28 cellular contexts compared by ENCODE assay signal in the genomic region with DNA sequence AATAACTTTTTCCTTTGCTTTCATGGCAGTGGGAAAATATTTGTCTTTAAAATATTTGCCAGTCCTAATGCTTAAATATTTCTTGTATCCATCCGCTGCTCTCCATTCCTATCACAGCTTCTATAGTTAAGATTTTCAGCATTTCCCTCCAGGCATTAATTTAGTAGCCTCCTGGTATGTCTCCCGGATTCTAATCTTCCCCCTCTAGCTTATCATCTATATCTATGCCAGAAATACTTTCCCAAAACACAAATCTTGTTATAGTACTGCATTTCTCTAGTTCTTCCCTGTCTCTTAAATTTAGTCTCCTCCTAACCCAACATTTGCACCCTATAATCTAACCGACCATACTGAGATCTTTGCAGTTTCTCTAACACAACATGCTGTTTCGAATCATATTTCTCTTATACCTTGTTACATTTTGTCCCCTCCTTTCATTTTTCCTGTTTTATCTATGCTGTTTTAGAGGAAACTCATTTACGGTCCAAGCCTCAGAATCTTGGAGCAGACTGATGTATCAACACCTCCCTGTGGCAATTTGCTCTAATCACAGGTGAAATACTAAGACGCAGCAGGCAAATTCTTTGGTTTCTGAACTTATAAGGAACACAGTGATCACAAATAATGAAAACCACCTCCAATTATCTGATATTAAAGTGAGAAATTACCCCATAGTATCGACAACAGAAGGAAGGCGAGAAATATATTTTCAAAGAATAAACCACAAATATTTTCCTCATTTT. TPM values are rescaled to one million over a fixed set of nuclear protein-coding genes. Genes with fewer than 3 reads are reported as not detected.
"Had no signal": no experiment of that assay in that cellular context is flagged by ENCODE, and none has a peak within 500 bp of the region (broad histone marks: within the 10 kb centered on the region; RNA-seq: fewer than 3 reads in every experiment).

No MANE protein-coding gene starts in this region.

- H3K9me3 ChIP-seq: Peyer's patch, SJCRH30 had no signal

- H3K27ac ChIP-seq: brain microvascular endothelial cell, cardiac muscle cell, Peyer's patch, RWPE1, SJCRH30 had no signal

- H3K27ac Mint-ChIP-seq: activated CD4-positive, alpha-beta memory T cell treated with anti-CD3 and anti-CD28 coated beads, Interleukin-2, amount 10 ng/mL, durations not matched to agents 7 days and 5 days; activated CD4-positive, alpha-beta T cell treated with anti-CD3 and anti-CD28 coated beads for 36 hours; activated naive CD4-positive, alpha-beta T cell treated with anti-CD3 and anti-CD28 coated beads, Interleukin-2, amount 10 ng/mL, durations not matched to agents 7 days and 5 days; activated naive CD8-positive, alpha-beta T cell treated with anti-CD3 and anti-CD28 coated beads for 36 hours; activated T-helper 17 cell treated with anti-CD3 and anti-CD28 coated beads, Interleukin-2, amount 50 U/mL, for 72 hours; T-cell had no signal

- H3K27me3 Mint-ChIP-seq: activated CD4-positive, alpha-beta memory T cell treated with anti-CD3 and anti-CD28 coated beads, Interleukin-2, amount 10 ng/mL, durations not matched to agents 7 days and 5 days; activated CD4-positive, alpha-beta T cell treated with anti-CD3 and anti-CD28 coated beads for 36 hours; activated naive CD4-positive, alpha-beta T cell treated with anti-CD3 and anti-CD28 coated beads, Interleukin-2, amount 10 ng/mL, durations not matched to agents 7 days and 5 days; activated naive CD8-positive, alpha-beta T cell treated with anti-CD3 and anti-CD28 coated beads for 36 hours; activated T-helper 17 cell treated with anti-CD3 and anti-CD28 coated beads, Interleukin-2, amount 50 U/mL, for 72 hours; T-cell had no signal

- H3K4me1 Mint-ChIP-seq: activated CD4-positive, alpha-beta memory T cell treated with anti-CD3 and anti-CD28 coated beads, Interleukin-2, amount 10 ng/mL, durations not matched to agents 7 days and 5 days; activated CD4-positive, alpha-beta T cell treated with anti-CD3 and anti-CD28 coated beads for 36 hours; activated naive CD4-positive, alpha-beta T cell treated with anti-CD3 and anti-CD28 coated beads, Interleukin-2, amount 10 ng/mL, durations not matched to agents 7 days and 5 days; activated naive CD8-positive, alpha-beta T cell treated with anti-CD3 and anti-CD28 coated beads for 36 hours; activated T-helper 17 cell treated with anti-CD3 and anti-CD28 coated beads, Interleukin-2, amount 50 U/mL, for 72 hours; T-cell had no signal

- H3K36me3 Mint-ChIP-seq: activated naive CD4-positive, alpha-beta T cell treated with anti-CD3 and anti-CD28 coated beads, Interleukin-2, amount 10 ng/mL, durations not matched to agents 7 days and 5 days; activated naive CD8-positive, alpha-beta T cell treated with anti-CD3 and anti-CD28 coated beads for 36 hours; T-cell had no signal

- H3K4me3 Mint-ChIP-seq: activated CD4-positive, alpha-beta memory T cell treated with anti-CD3 and anti-CD28 coated beads, Interleukin-2, amount 10 ng/mL, durations not matched to agents 7 days and 5 days; activated CD4-positive, alpha-beta T cell treated with anti-CD3 and anti-CD28 coated beads for 36 hours; activated naive CD4-positive, alpha-beta T cell treated with anti-CD3 and anti-CD28 coated beads, Interleukin-2, amount 10 ng/mL, durations not matched to agents 7 days and 5 days; activated naive CD8-positive, alpha-beta T cell treated with anti-CD3 and anti-CD28 coated beads for 36 hours; activated T-helper 17 cell treated with anti-CD3 and anti-CD28 coated beads, Interleukin-2, amount 50 U/mL, for 72 hours; T-cell had no signal

- DNase-seq: activated CD4-positive, alpha-beta memory T cell treated with anti-CD3 and anti-CD28 coated beads, Interleukin-2, amount 10 ng/mL, durations not matched to agents 7 days and 5 days; activated CD4-positive, alpha-beta T cell treated with anti-CD3 and anti-CD28 coated beads for 36 hours; activated CD4-positive, alpha-beta T cell treated with anti-CD3 and anti-CD28 coated beads, Interleukin-2, amount 50 U/mL, for 1 hour; activated gamma-delta T cell; activated naive CD4-positive, alpha-beta T cell treated with anti-CD3 and anti-CD28 coated beads, Interleukin-2, amount 10 ng/mL, durations not matched to agents 7 days and 5 days; activated naive CD8-positive, alpha-beta T cell treated with anti-CD3 and anti-CD28 coated beads for 36 hours; activated T-cell treated with anti-CD3 and anti-CD28 coated beads for 4 hours; activated T-cell treated with anti-CD3 and anti-CD28 coated beads, Interleukin-2, amount 50 U/mL, for 48 hours; brain microvascular endothelial cell; Kasumi-1; KBM-7; NCI-H1105 treated with DMSO at 0.1 percent for 48 hours; NCI-H1436 treated with DMSO at 0.1 percent for 48 hours; NCI-H187; NCI-H2081; NCI-H345; NCI-H510A; NCI-H526 treated with DMSO at 0.1 percent for 48 hours; Peyer's patch; Right ventricle myocardium superior; SJCRH30; T-cell; T-helper 2 cell; T1000 had no signal

- H3K4me1 ChIP-seq: Peyer's patch, SJCRH30 had no signal

- H3K27me3 ChIP-seq: brain microvascular endothelial cell, cardiac muscle cell, Peyer's patch had no signal

- H3K36me3 ChIP-seq: brain microvascular endothelial cell, cardiac muscle cell, Peyer's patch, SJCRH30 had no signal

- ATAC-seq: activated CD4-positive, alpha-beta T cell treated with anti-CD3 and anti-CD28 coated beads for 36 hours; activated T-helper 17 cell treated with anti-CD3 and anti-CD28 coated beads, Interleukin-2, amount 50 U/mL, for 72 hours; T-cell had no signal

- H3K4me3 ChIP-seq: cardiac muscle cell, Peyer's patch, SJCRH30 had no signal

RNA-seq across cellular contexts. Expression of a gene that starts 10.3 kb away (rescaled TPM):
- total RNA-seq: activated CD4-positive, alpha-beta memory T cell treated with anti-CD3 and anti-CD28 coated beads, Interleukin-2, amount 10 ng/mL, durations not matched to agents 7 days and 5 days; activated CD4-positive, alpha-beta T cell treated with anti-CD3 and anti-CD28 coated beads for 36 hours; activated CD8-positive, alpha-beta memory T cell treated with anti-CD3 and anti-CD28 coated beads for 36 hours; activated T-helper 17 cell treated with anti-CD3 and anti-CD28 coated beads, Interleukin-2, amount 50 U/mL, for 72 hours; SJCRH30 had no signal
